ENCODE assay signal across 12 cellular contexts in genomic region chr1:109186704-109187071, GRCh38. TPM values are rescaled to one million over a fixed set of nuclear protein-coding genes. Genes with fewer than 3 reads are reported as not detected.
DNase-seq lines count a peak whose midpoint lies in the region; ATAC-seq and TF ChIP-seq lines count a peak whose summit lies in the region.
"Had no signal": no experiment of that assay in that cellular context is flagged by ENCODE, and none has a peak within 500 bp of the region (broad histone marks: within the 10 kb centered on the region; RNA-seq: fewer than 3 reads in every experiment).

No MANE protein-coding gene starts in this region.

- H3K4me3 Mint-ChIP-seq in nephron, result no peak overlapping the region
- no peak overlapping the region for H3K4me3 Mint-ChIP-seq in activated T-cell treated with anti-CD3 and anti-CD28 coated beads, Interleukin-2, amount 50 U/mL, for 24 hours

- H3K4me1 Mint-ChIP-seq in nephron, result peaks cover 41% of the 10 kb centered on the region
- peaks cover 2% of the 10 kb centered on the region for H3K4me1 Mint-ChIP-seq in activated T-cell treated with anti-CD3 and anti-CD28 coated beads, Interleukin-2, amount 50 U/mL, for 24 hours (ENCODE audit: low read depth)

- peak; percentile 64 for ATAC-seq in Right ventricle myocardium superior (ENCODE audit: poor library complexity)
- peak; percentile 50 for ATAC-seq in upper lobe of right lung
- ATAC-seq in HG03039 (IDR thresholded peaks at IDR 0.05; ENCODE audit: unreplicated experiment), result no peak

- H3K9me3 ChIP-seq in upper lobe of right lung, result no peaks in the 10 kb centered on the region
- H3K9me3 ChIP-seq: SJSA1 had no signal

- peak overlapping the region; percentile 71 to 97 (median 88) for H3K27ac Mint-ChIP-seq in nephron
- no peak overlapping the region for H3K27ac Mint-ChIP-seq in activated T-cell treated with anti-CD3 and anti-CD28 coated beads, Interleukin-2, amount 50 U/mL, for 24 hours

- no peaks in the 10 kb centered on the region for H3K36me3 ChIP-seq in upper lobe of right lung
- H3K36me3 ChIP-seq: SJSA1 had no signal

- H3K27me3 ChIP-seq in upper lobe of right lung, result no peaks in the 10 kb centered on the region
- H3K27me3 ChIP-seq: SJSA1 had no signal

- H3K4me3 ChIP-seq in upper lobe of right lung (no peak overlapping the region), coronary artery (no peak overlapping the region)
- H3K4me3 ChIP-seq: SJSA1 had no signal

- intact Hi-C loops in Right ventricle myocardium superior (cut with DNase I), result no loop called here
- intact Hi-C loops in upper lobe of right lung (cut with DNase I), result no loop called here

- H3K27me3 Mint-ChIP-seq in nephron (ENCODE audit: low read depth), result peaks cover 4% of the 10 kb centered on the region
- no peaks in the 10 kb centered on the region for H3K27me3 Mint-ChIP-seq in activated T-cell treated with anti-CD3 and anti-CD28 coated beads, Interleukin-2, amount 50 U/mL, for 24 hours

- no peaks in the 10 kb centered on the region for H3K9me3 Mint-ChIP-seq in nephron
- no peaks in the 10 kb centered on the region for H3K9me3 Mint-ChIP-seq in activated T-cell treated with anti-CD3 and anti-CD28 coated beads, Interleukin-2, amount 50 U/mL, for 24 hours

- TF ChIP-seq CTCF in nephron (IDR thresholded peaks at IDR 0.05; ENCODE audit: unreplicated experiment in 3 of 3), result no peak
- TF ChIP-seq CTCF in upper lobe of right lung (IDR thresholded peaks at IDR 0.05), result no peak
- TF ChIP-seq CTCF in coronary artery (IDR thresholded peaks at IDR 0.05), result no peak

- peak; percentile 38 for DNase-seq in DMS 273 (lab: John Stamatoyannopoulos, UW; ENCODE audit: unreplicated experiment)
- no peak for DNase-seq in DMS 273 treated with DMSO at 0.1 percent for 48 hours (lab: John Stamatoyannopoulos, UW)
- peak; percentile 53 for DNase-seq in Right ventricle myocardium superior
- DNase-seq in upper lobe of right lung, result peak; percentile 68
- DNase-seq in coronary artery (ENCODE audit: low spot score), result no peak
- no peak for DNase-seq in activated T-cell treated with anti-CD3 and anti-CD28 coated beads, Interleukin-2, amount 50 U/mL, for 24 hours
- DNase-seq: 8988T; activated CD4-positive, CD25-positive, alpha-beta regulatory T cell; activated effector memory CD4-positive, alpha-beta T cell treated with Interleukin-2 at 50 U/mL for 16 hours had no signal

- H3K27ac ChIP-seq in upper lobe of right lung (peak overlapping the region; percentile 90), coronary artery (no peak overlapping the region)
- H3K27ac ChIP-seq: SJSA1 had no signal

- no peaks in the 10 kb centered on the region for H3K36me3 Mint-ChIP-seq in nephron (ENCODE audit: low read depth)
- peaks cover 2% of the 10 kb centered on the region for H3K36me3 Mint-ChIP-seq in activated T-cell treated with anti-CD3 and anti-CD28 coated beads, Interleukin-2, amount 50 U/mL, for 24 hours (ENCODE audit: low read depth)

- peaks cover 20% of the 10 kb centered on the region for H3K4me1 ChIP-seq in upper lobe of right lung
- H3K4me1 ChIP-seq: SJSA1 had no signal

RNA-seq across cellular contexts. Expression of gene SARS1, which starts 27.0 kb away (rescaled TPM):
- 92.8 TPM for total RNA-seq in Right ventricle myocardium superior
- total RNA-seq in upper lobe of right lung, result 194 TPM

Comparison
In these comparisons a context has a peak if more than half of its experiments do, and no peak if none do; other contexts are left out.
1. DNase-seq: peak in DMS 273 (single experiment), Right ventricle myocardium superior (single experiment) and upper lobe of right lung (single experiment); none in DMS 273 treated with DMSO at 0.1 percent for 48 hours (single experiment), coronary artery (single experiment) and activated T-cell treated with anti-CD3 and anti-CD28 coated beads, Interleukin-2, amount 50 U/mL, for 24 hours (single experiment).